Comparison of ENCODE assay signal across 27 cellular contexts in genomic region chr4:141541851-141542250, GRCh38.
DNase-seq lines count a peak whose midpoint lies in the region; ATAC-seq and TF ChIP-seq lines count a peak whose summit lies in the region.
"Had no signal": no experiment of that assay in that cellular context is flagged by ENCODE, and none has a peak within 500 bp of the region (broad histone marks: within the 10 kb centered on the region; RNA-seq: fewer than 3 reads in every experiment).

No MANE protein-coding gene starts in this region.

- WGBS in aorta, 2 donors = 14 to 18% methylated on average over 2 of the region's 2 CpGs

- no peaks in the 10 kb centered on the region for H3K27me3 ChIP-seq in aorta (ENCODE audit: control insufficient read depth in 1 of 2, insufficient read depth in 2 of 2, low read length in 1 of 2)
- H3K27me3 ChIP-seq: dorsolateral prefrontal cortex, esophagus muscularis mucosa, neural progenitor cell had no signal

- TF ChIP-seq CTCF in cardiac fibroblast (IDR thresholded peaks at IDR 0.05; ENCODE audit: low read depth, low read length) = no peak
- no peak for TF ChIP-seq CTCF in WTC11 (IDR thresholded peaks at IDR 0.05)

- peak overlapping the region in 1 of 2 donors; percentile 30 for H3K27ac ChIP-seq in aorta (ENCODE audit: low read depth in 1 of 2, low read length in 2 of 2)
- H3K27ac ChIP-seq: dorsolateral prefrontal cortex, esophagus muscularis mucosa, neural progenitor cell had no signal

- CTCF ChIA-PET in WTC11 (lab: Charles Lee) = no interaction called here

- peaks cover 20% of the 10 kb centered on the region for H3K9me3 Mint-ChIP-seq in WTC11

- DNase-seq in NCI-H226 (peak; percentile 14), cardiac fibroblast (ENCODE audit: low read depth in 2 of 2) (peak; percentile 52 to 82), fibroblast of the conjunctiva (ENCODE audit: low read depth) (peak; percentile 17), aorta (no peak), WTC11 (ENCODE audit: low spot score) (no peak)
- DNase-seq: activated CD4-positive, alpha-beta T cell treated with anti-CD3 and anti-CD28 coated beads for 1 hour; activated CD8-positive, alpha-beta T cell treated with anti-CD3 and anti-CD28 coated beads for 36 hours; anterior cingulate cortex; Calu3; DND-41; dorsolateral prefrontal cortex; NCI-H1417 treated with DMSO at 0.1 percent for 48 hours; NCI-H2029 treated with DMSO at 0.1 percent for 48 hours; NCI-H526; NK-92 treated with Interleukin-12 subunit alpha and Interleukin-12 subunit beta, amount 100 ng/mL, for 24 hours; posterior cingulate gyrus; right cardiac atrium; SK-N-SH; stimulated activated CD4-positive, alpha-beta T cell treated with anti-CD3 and anti-CD28 coated beads, Interleukin-1b, Interleukin-23, amount 100 ng/mL, for 48 hours; stimulated activated naive CD4-positive, alpha-beta T cell treated with Interleukin-2 at 50 U/mL for 16 hours; T-helper 17 cell had no signal

- H3K27ac Mint-ChIP-seq in WTC11 = no peak overlapping the region
- H3K27ac Mint-ChIP-seq: activated CD8-positive, alpha-beta T cell treated with anti-CD3 and anti-CD28 coated beads for 36 hours; activated naive CD4-positive, alpha-beta T cell treated with anti-CD3 and anti-CD28 coated beads, Interleukin-2, amount 50 U/mL, for 24 hours; neural progenitor cell; T-helper 17 cell had no signal

- intact Hi-C loops in aorta (cut with DNase I) = loop anchor here in 1 of 2 donors (10.0 kb wide), 1 partner anchor 173 kb away; no protein-coding TSS in a partner anchor

- no peaks in the 10 kb centered on the region for H3K4me1 Mint-ChIP-seq in WTC11
- H3K4me1 Mint-ChIP-seq: activated naive CD4-positive, alpha-beta T cell treated with anti-CD3 and anti-CD28 coated beads, Interleukin-2, amount 50 U/mL, for 24 hours; neural progenitor cell; T-helper 17 cell had no signal

- POLR2A ChIA-PET in WTC11 (lab: Charles Lee) = no interaction called here

- H3K4me3 ChIP-seq in cardiac fibroblast (replicated peaks in 1 of 2; ENCODE audit: low read depth in 2 of 2, low read length in 2 of 2) (no peak overlapping the region), aorta (ENCODE audit: low read length in 2 of 2) (no peak overlapping the region)
- H3K4me3 ChIP-seq: dorsolateral prefrontal cortex, esophagus muscularis mucosa, neural progenitor cell had no signal

- H3K36me3 ChIP-seq in aorta (ENCODE audit: control insufficient read depth in 1 of 2, insufficient read depth in 2 of 2, low read length in 1 of 2) = no peaks in the 10 kb centered on the region
- H3K36me3 ChIP-seq: esophagus muscularis mucosa, neural progenitor cell had no signal

- ATAC-seq in aorta (ENCODE audit: low FRiP score) (peak; percentile 70), SK-N-SH treated with all-trans-retinoic acid at 6 μM for 48 hours (no peak), HG02588 (IDR thresholded peaks at IDR 0.05; ENCODE audit: unreplicated experiment) (no peak), GM18517 (IDR thresholded peaks at IDR 0.05; ENCODE audit: unreplicated experiment) (no peak), WTC11 (no peak)
- ATAC-seq: activated CD8-positive, alpha-beta T cell treated with anti-CD3 and anti-CD28 coated beads for 36 hours; right cardiac atrium; T-helper 17 cell had no signal

- H3K36me3 Mint-ChIP-seq in WTC11 = peaks cover 8% of the 10 kb centered on the region
- H3K36me3 Mint-ChIP-seq: activated naive CD4-positive, alpha-beta T cell treated with anti-CD3 and anti-CD28 coated beads, Interleukin-2, amount 50 U/mL, for 24 hours; neural progenitor cell had no signal

- H3K4me1 ChIP-seq in aorta (ENCODE audit: control insufficient read depth in 1 of 2, insufficient read depth in 2 of 2, low read length in 2 of 2) = no peaks in the 10 kb centered on the region
- H3K4me1 ChIP-seq: esophagus muscularis mucosa, neural progenitor cell had no signal

- no peaks in the 10 kb centered on the region for H3K9me3 ChIP-seq in aorta (ENCODE audit: control insufficient read depth, low read length)

- no peaks in the 10 kb centered on the region for H3K27me3 Mint-ChIP-seq in WTC11 (ENCODE audit: low read depth)

- H3K4me3 Mint-ChIP-seq in WTC11 = no peak overlapping the region
- H3K4me3 Mint-ChIP-seq: activated CD8-positive, alpha-beta T cell treated with anti-CD3 and anti-CD28 coated beads for 36 hours; activated naive CD4-positive, alpha-beta T cell treated with anti-CD3 and anti-CD28 coated beads, Interleukin-2, amount 50 U/mL, for 24 hours; neural progenitor cell; T-helper 17 cell had no signal

TF ChIP-seq in SK-N-SH treated with all-trans-retinoic acid at 6 μM for 48 hours, 23 proteins besides CTCF, POLR2A, EP300 and RAD21 (continues in another document):
- no peak for TF ChIP-seq ZNF8 (CRISPR knock-in tag; IDR thresholded peaks at IDR 0.05)
- TF ChIP-seq ZNF70 (CRISPR knock-in tag; IDR thresholded peaks at IDR 0.05) = no peak
- no peak for TF ChIP-seq POU6F1 (CRISPR knock-in tag; IDR thresholded peaks at IDR 0.05; ENCODE audit: borderline replicate concordance, low read depth)
- TF ChIP-seq PATZ1 (CRISPR knock-in tag; IDR thresholded peaks at IDR 0.05; ENCODE audit: borderline replicate concordance) = no peak
- no peak for TF ChIP-seq ZNF565 (CRISPR knock-in tag; conservative IDR thresholded peaks at IDR 0.05; ENCODE audit: low read depth)
- TF ChIP-seq ARNTL (CRISPR knock-in tag; IDR thresholded peaks at IDR 0.05; ENCODE audit: borderline replicate concordance, low read depth) = no peak
- TF ChIP-seq ZC3H10 (CRISPR knock-in tag; IDR thresholded peaks at IDR 0.05) = no peak
- no peak for TF ChIP-seq OSR1 (CRISPR knock-in tag; IDR thresholded peaks at IDR 0.05)

TF ChIP-seq in WTC11, 78 proteins besides CTCF, POLR2A, EP300 and RAD21 (continues in another document):
- TF ChIP-seq AR (CRISPR knock-in tag; IDR thresholded peaks at IDR 0.05) = no peak
- no peak for TF ChIP-seq PREB (CRISPR knock-in tag; IDR thresholded peaks at IDR 0.05; ENCODE audit: borderline replicate concordance)
- no peak for TF ChIP-seq ZNF423 (CRISPR knock-in tag; IDR thresholded peaks at IDR 0.05)
- TF ChIP-seq HMGXB4 (CRISPR knock-in tag; IDR thresholded peaks at IDR 0.05) = no peak
- no peak for TF ChIP-seq MLX (CRISPR knock-in tag; IDR thresholded peaks at IDR 0.05)
- no peak for TF ChIP-seq CREB1 (CRISPR knock-in tag; IDR thresholded peaks at IDR 0.05)
- TF ChIP-seq JAZF1 (CRISPR knock-in tag; IDR thresholded peaks at IDR 0.05) = no peak
- no peak for TF ChIP-seq TEAD1 (CRISPR knock-in tag; IDR thresholded peaks at IDR 0.05)
- no peak for TF ChIP-seq ZNF121 (CRISPR knock-in tag; IDR thresholded peaks at IDR 0.05)

Comparison
In these comparisons a context has a peak if more than half of its experiments do, and no peak if none do; other contexts are left out.
1. DNase-seq: peak in NCI-H226 (single experiment), cardiac fibroblast (2 of 2) and fibroblast of the conjunctiva (single experiment); none in aorta (0 of 2) and WTC11 (single experiment).